In genomic region chr4:120156115-120156718, GRCh38 we compare ENCODE assay signal across 9 cellular contexts.
A peak's percentile ranks its signal among the peaks of the same experiment; 100 is the strongest.
DNase-seq lines count a peak whose midpoint lies in the region; ATAC-seq and TF ChIP-seq lines count a peak whose summit lies in the region.
"Had no signal": no experiment of that assay in that cellular context is flagged by ENCODE, and none has a peak within 500 bp of the region (broad histone marks: within the 10 kb centered on the region; RNA-seq: fewer than 3 reads in every experiment).

No MANE protein-coding gene starts in this region.

- H3K4me3 ChIP-seq in body of pancreas (no peak overlapping the region), lower leg skin (ENCODE audit: low read depth, poor library complexity, severe bottlenecking) (no peak overlapping the region)

- H3K4me1 ChIP-seq in body of pancreas, result no peaks in the 10 kb centered on the region

- no peaks in the 10 kb centered on the region for H3K27me3 ChIP-seq in body of pancreas

- no peaks in the 10 kb centered on the region for H3K36me3 Mint-ChIP-seq in Calu3 (ENCODE audit: insufficient read depth, unreplicated experiment)
- H3K36me3 Mint-ChIP-seq in type B pancreatic cell, result no peaks in the 10 kb centered on the region
- H3K36me3 Mint-ChIP-seq: activated naive CD8-positive, alpha-beta T cell treated with anti-CD3 and anti-CD28 coated beads, Interleukin-2, amount 10 ng/mL, durations not matched to agents 7 days and 5 days had no signal

- DNase-seq in Calu3 (peak; percentile 43), NCI-H526 treated with DMSO at 0.1 percent for 48 hours (lab: John Stamatoyannopoulos, UW) (peak; percentile 21), body of pancreas (peak in 3 of 4 donors; percentile 23 to 43 (median 24)), left colon (no peak), type B pancreatic cell (ENCODE audit: extremely low spot score, unreplicated experiment) (no peak), lower leg skin (ENCODE audit: low spot score in 2 of 2) (no peak)
- DNase-seq: activated naive CD8-positive, alpha-beta T cell treated with anti-CD3 and anti-CD28 coated beads, Interleukin-2, amount 10 ng/mL, durations not matched to agents 7 days and 5 days had no signal

- H3K4me1 Mint-ChIP-seq in Calu3 (ENCODE audit: low read depth, unreplicated experiment), result no peaks in the 10 kb centered on the region
- no peaks in the 10 kb centered on the region for H3K4me1 Mint-ChIP-seq in type B pancreatic cell (ENCODE audit: unreplicated experiment)
- H3K4me1 Mint-ChIP-seq: activated naive CD8-positive, alpha-beta T cell treated with anti-CD3 and anti-CD28 coated beads, Interleukin-2, amount 10 ng/mL, durations not matched to agents 7 days and 5 days had no signal

- no peaks in the 10 kb centered on the region for H3K9me3 ChIP-seq in body of pancreas

- H3K27me3 Mint-ChIP-seq in Calu3 (ENCODE audit: unreplicated experiment) (no peaks in the 10 kb centered on the region), type B pancreatic cell (no peaks in the 10 kb centered on the region)

- H3K9me3 Mint-ChIP-seq in Calu3 (ENCODE audit: low read depth, unreplicated experiment) (no peaks in the 10 kb centered on the region), type B pancreatic cell (no peaks in the 10 kb centered on the region)
- H3K9me3 Mint-ChIP-seq: activated naive CD8-positive, alpha-beta T cell treated with anti-CD3 and anti-CD28 coated beads, Interleukin-2, amount 10 ng/mL, durations not matched to agents 7 days and 5 days had no signal

- 6 to 11% methylated on average over 5 of the region's 5 CpGs for WGBS in body of pancreas, 2 donors
- WGBS in lower leg skin, 2 donors, result 25% methylated on average over 5 of the region's 5 CpGs

- no peak overlapping the region for H3K4me3 Mint-ChIP-seq in Calu3 (ENCODE audit: low read depth, unreplicated experiment)
- H3K4me3 Mint-ChIP-seq in type B pancreatic cell, result no peak overlapping the region
- H3K4me3 Mint-ChIP-seq: activated naive CD8-positive, alpha-beta T cell treated with anti-CD3 and anti-CD28 coated beads, Interleukin-2, amount 10 ng/mL, durations not matched to agents 7 days and 5 days had no signal

- no peak for TF ChIP-seq POLR2A in body of pancreas (IDR thresholded peaks at IDR 0.05)
- no peak for TF ChIP-seq POLR2A in lower leg skin (IDR thresholded peaks at IDR 0.05)

- H3K36me3 ChIP-seq in body of pancreas (replicated peaks in 1 of 2; ENCODE audit: insufficient read depth in 1 of 2, low read depth in 2 of 2), result no peaks in the 10 kb centered on the region

- no peak overlapping the region for H3K27ac ChIP-seq in body of pancreas

- no TSS peak for BruUV-seq in Calu3 (replicated peaks; lab: Mats Ljungman, UMichigan)

- CTCF ChIA-PET in Calu3 (lab: Charles Lee), result no interaction called here

- intact Hi-C loops in Calu3 (cut with micrococcal nuclease; ENCODE audit: unreplicated experiment) (loop anchor here (1.0 to 10.0 kb wide), 5 partner anchors 85 to 1151 kb away; no protein-coding TSS in a partner anchor), body of pancreas (cut with DNase I) (loop anchor here (5.0 kb wide), 1 partner anchor 936 kb away; no protein-coding TSS in a partner anchor), left colon (cut with DNase I, micrococcal nuclease) (loop anchor here in 1 of 2 donors (5.0 kb wide), 1 partner anchor 941 kb away; no protein-coding TSS in a partner anchor), lower leg skin (cut with DNase I; ENCODE audit: low total_unique reads) (no loop called here)

- H3K27ac Mint-ChIP-seq in Calu3 (ENCODE audit: unreplicated experiment) (no peak overlapping the region), type B pancreatic cell (no peak overlapping the region)
- H3K27ac Mint-ChIP-seq: activated naive CD8-positive, alpha-beta T cell treated with anti-CD3 and anti-CD28 coated beads, Interleukin-2, amount 10 ng/mL, durations not matched to agents 7 days and 5 days had no signal

- ATAC-seq in GM18519 (IDR thresholded peaks at IDR 0.05; ENCODE audit: low FRiP score, unreplicated experiment), result peak; percentile 84
- peak; percentile 82 for ATAC-seq in HG03175 (IDR thresholded peaks at IDR 0.05; ENCODE audit: unreplicated experiment)
- peak; percentile 63 for ATAC-seq in body of pancreas
- ATAC-seq in left colon, result peak; percentile 51

- TF ChIP-seq CTCF in Calu3 (IDR thresholded peaks at IDR 0.05; ENCODE audit: unreplicated experiment) (no peak), body of pancreas (IDR thresholded peaks at IDR 0.05) (peak; percentile 38 to 80 (median 66)), type B pancreatic cell (conservative IDR thresholded peaks at IDR 0.05) (peak; percentile 90), lower leg skin (IDR thresholded peaks at IDR 0.05) (no peak)

Comparison
In these comparisons a context has a peak if more than half of its experiments do, and no peak if none do; other contexts are left out.
1. DNase-seq: peak in Calu3 (single experiment), NCI-H526 treated with DMSO at 0.1 percent for 48 hours (single experiment) and body of pancreas (3 of 4); none in left colon (0 of 2), type B pancreatic cell (single experiment) and lower leg skin (0 of 2).
2. CTCF ChIP-seq: peak in body of pancreas (7 of 7) and type B pancreatic cell (single experiment); none in Calu3 (single experiment) and lower leg skin (0 of 3).
3. Peak in every context shown above with its lines, with median percentiles within 50 percentile points of each other: ATAC-seq.